In genomic region chr19:35648017-35648961, GRCh38 we compare ENCODE assay signal across 1 cellular context.
A peak's percentile ranks its signal among the peaks of the same experiment; 100 is the strongest.
TF ChIP-seq lines count a peak whose summit lies in the region.

Gene COX6B1, plus strand, starts transcription at chr19:35648323. Its CDS starts 2,921 bp downstream, at chr19:35651244.

TF ChIP-seq in GM12878, 131 proteins besides CTCF, POLR2A, EP300 and RAD21 (continued from another document and continues in another):
- TF ChIP-seq IRF3 (IDR thresholded peaks at IDR 0.05) (peak; percentile 80), USF2 (IDR thresholded peaks at IDR 0.05; ENCODE audit: borderline replicate concordance, low read depth, low read length) (no peak), SMARCA5 (IDR thresholded peaks at IDR 0.05) (no peak), USF1 (IDR thresholded peaks at IDR 0.05; ENCODE audit: borderline replicate concordance, extremely low read length, insufficient read depth, low read depth, low read length) (no peak), ZNF207 (IDR thresholded peaks at IDR 0.05; ENCODE audit: borderline replicate concordance) (no peak), PAX5 (IDR thresholded peaks at IDR 0.05; ENCODE audit: borderline replicate concordance, low read depth, low read length) (peak; percentile 42; the same call in 1 of the 2 replicates), GABPA (IDR thresholded peaks at IDR 0.05; ENCODE audit: low read depth) (peak; percentile 92), E4F1 (IDR thresholded peaks at IDR 0.05; ENCODE audit: borderline replicate concordance, partially characterized antibody) (no peak), KAT2A (conservative IDR thresholded peaks at IDR 0.05; ENCODE audit: control insufficient read depth, low read depth, low read length) (no peak), SREBF1 (IDR thresholded peaks at IDR 0.05; ENCODE audit: low read length) (no peak), PAX8 (IDR thresholded peaks at IDR 0.05) (no peak), PRDM15 (CRISPR knock-in tag; IDR thresholded peaks at IDR 0.05) (no peak), SUZ12 (IDR thresholded peaks at IDR 0.05; ENCODE audit: unreplicated experiment) (no peak), ZBTB4 (CRISPR knock-in tag; IDR thresholded peaks at IDR 0.05) (no peak), IRF4 (IDR thresholded peaks at IDR 0.05; ENCODE audit: low read depth, low read length) (0 out of 2 replicates have a peak, but pooled peaks have one; percentile 34), ZNF24 (IDR thresholded peaks at IDR 0.05) (no peak), FOXM1 (IDR thresholded peaks at IDR 0.05; ENCODE audit: low read depth, low read length) (no peak), WRNIP1 (IDR thresholded peaks at IDR 0.05; ENCODE audit: borderline replicate concordance, low read depth, low read length) (no peak), EED (IDR thresholded peaks at IDR 0.05; ENCODE audit: low read depth) (no peak), MYB (IDR thresholded peaks at IDR 0.05; ENCODE audit: borderline replicate concordance, low read depth, low read length) (no peak), SP1 (IDR thresholded peaks at IDR 0.05; ENCODE audit: low read depth, low read length) (peak; percentile 97), E2F4 (IDR thresholded peaks at IDR 0.05; ENCODE audit: low read depth, low read length) (0 out of 2 replicates have a peak, but pooled peaks have one; percentile 34), PBX3 (IDR thresholded peaks at IDR 0.05; ENCODE audit: insufficient replicate concordance, low read depth, low read length) (peak; percentile 95), JUND (IDR thresholded peaks at IDR 0.05; ENCODE audit: low read depth, low read length) (no peak), ZNF687 (IDR thresholded peaks at IDR 0.05) (peak; percentile 47; the same call in 1 of the 2 replicates), HDAC2 (IDR thresholded peaks at IDR 0.05) (no peak), EZH2 (IDR thresholded peaks at IDR 0.05; ENCODE audit: borderline replicate concordance, control insufficient read depth, low read depth, low read length) (no peak), FOS (IDR thresholded peaks at IDR 0.05; ENCODE audit: borderline replicate concordance, extremely low read depth, insufficient read length) (peak; percentile 71), SMAD1 (IDR thresholded peaks at IDR 0.05; ENCODE audit: low read depth, partially characterized antibody) (no peak), IRF5 (IDR thresholded peaks at IDR 0.05; ENCODE audit: borderline replicate concordance) (no peak), ZBED1 (IDR thresholded peaks at IDR 0.05; ENCODE audit: borderline replicate concordance) (no peak), TCF3 (IDR thresholded peaks at IDR 0.05; ENCODE audit: borderline replicate concordance, insufficient read depth, low read depth, low read length) (no peak), ZSCAN29 (IDR thresholded peaks at IDR 0.05) (no peak), BRCA1 (IDR thresholded peaks at IDR 0.05; ENCODE audit: low read depth, low read length) (no peak), CHD4 (IDR thresholded peaks at IDR 0.05) (no peak), LARP7 (IDR thresholded peaks at IDR 0.05) (no peak), NR2F1 (conservative IDR thresholded peaks at IDR 0.05) (no peak)
